8 cellular contexts compared by ENCODE assay signal in genomic region chr1:23664837-23665795, GRCh38. TPM values are rescaled to one million over a fixed set of nuclear protein-coding genes. Genes with fewer than 3 reads are reported as not detected.
DNase-seq lines count a peak whose midpoint lies in the region; ATAC-seq, FAIRE-seq and TF ChIP-seq lines count a peak whose summit lies in the region.

No MANE protein-coding gene starts in this region.

- TF ChIP-seq EP300 in esophagus muscularis mucosa (IDR thresholded peaks at IDR 0.05): no peak

- no peak overlapping the region for H3K4me3 ChIP-seq in bronchial epithelial cell (ENCODE audit: low read depth, low read length)
- H3K4me3 ChIP-seq in smooth muscle cell: no peak overlapping the region
- no peak overlapping the region for H3K4me3 ChIP-seq in coronary artery
- H3K4me3 ChIP-seq in esophagus muscularis mucosa: no peak overlapping the region

- TF ChIP-seq CTCF in bronchial epithelial cell (IDR thresholded peaks at IDR 0.05; ENCODE audit: insufficient read depth, low read length, severe bottlenecking): peak; percentile 49
- peak; percentile 39 for TF ChIP-seq CTCF in smooth muscle cell (IDR thresholded peaks at IDR 0.05; ENCODE audit: borderline replicate concordance, insufficient read depth, poor library complexity, severe bottlenecking)
- no peak for TF ChIP-seq CTCF in coronary artery (IDR thresholded peaks at IDR 0.05)
- TF ChIP-seq CTCF in esophagus muscularis mucosa (IDR thresholded peaks at IDR 0.05): no peak

- no peak for ATAC-seq in GM18909 (IDR thresholded peaks at IDR 0.05; ENCODE audit: poor library complexity, unreplicated experiment)

- no peaks in the 10 kb centered on the region for H3K36me3 ChIP-seq in bronchial epithelial cell (ENCODE audit: control insufficient read depth, insufficient read depth, low read length)
- H3K36me3 ChIP-seq in smooth muscle cell (ENCODE audit: low read depth): no peaks in the 10 kb centered on the region
- H3K36me3 ChIP-seq in esophagus muscularis mucosa: no peaks in the 10 kb centered on the region

- no peaks in the 10 kb centered on the region for H3K79me2 ChIP-seq in smooth muscle cell (ENCODE audit: low read depth)

- no peak overlapping the region for H3K9ac ChIP-seq in smooth muscle cell (ENCODE audit: low read depth)

- WGBS in smooth muscle cell (ENCODE audit: low lambda C conversion rate): 52% methylated on average over 11 of the region's 11 CpGs
- 69% methylated on average over 11 of the region's 11 CpGs for WGBS in esophagus muscularis mucosa

- no peaks in the 10 kb centered on the region for H3K4me1 ChIP-seq in smooth muscle cell (ENCODE audit: low read depth)
- no peaks in the 10 kb centered on the region for H3K4me1 ChIP-seq in esophagus muscularis mucosa

- no peak for FAIRE-seq in bronchial epithelial cell (lab: Jason Lieb, UNC)

- H3K27me3 ChIP-seq in bronchial epithelial cell (ENCODE audit: control insufficient read depth, insufficient read depth, low read length) (no peaks in the 10 kb centered on the region), smooth muscle cell (ENCODE audit: low read depth) (no peaks in the 10 kb centered on the region), esophagus muscularis mucosa (peaks cover 0 to 5% (median 0%) of the 10 kb centered on the region in 4 donors)

- intact Hi-C loops in esophagus muscularis mucosa (cut with DNase I): no loop called here

- no peak overlapping the region for H3K4me2 ChIP-seq in smooth muscle cell

- peak; percentile 24 for DNase-seq in stimulated activated CD4-positive, alpha-beta T cell treated with anti-CD3 and anti-CD28 coated beads, Interleukin-15, amount 100 ng/mL, for 24 hours
- no peak for DNase-seq in stimulated activated CD4-positive, alpha-beta T cell treated with anti-CD3 and anti-CD28 coated beads, Interleukin-1b, Interleukin-23, amount 100 ng/mL, for 48 hours
- DNase-seq in NCI-H2107 treated with DMSO at 0.1 percent for 48 hours (lab: John Stamatoyannopoulos, UW; ENCODE audit: unreplicated experiment) (peak; percentile 57), bronchial epithelial cell (ENCODE audit: low read depth) (peak; percentile 22), smooth muscle cell (lab: John Stamatoyannopoulos, UW; ENCODE audit: unreplicated experiment) (no peak), coronary artery (ENCODE audit: low spot score) (no peak), esophagus muscularis mucosa (ENCODE audit: extremely low spot score) (no peak)

- H3F3A ChIP-seq in smooth muscle cell (ENCODE audit: low read depth): no peaks in the 10 kb centered on the region

- H3K27ac ChIP-seq in smooth muscle cell (ENCODE audit: low read depth) (no peak overlapping the region), coronary artery (no peak overlapping the region), esophagus muscularis mucosa (replicated peaks in 1 of 4) (no peak overlapping the region)

- H3K9me3 ChIP-seq in smooth muscle cell (replicated peaks; ENCODE audit: low read depth) (no peaks in the 10 kb centered on the region), esophagus muscularis mucosa (no peaks in the 10 kb centered on the region)

- no peak for TF ChIP-seq POLR2A in esophagus muscularis mucosa (IDR thresholded peaks at IDR 0.05; ENCODE audit: low read depth)

- no peak overlapping the region for H2AFZ ChIP-seq in smooth muscle cell (ENCODE audit: low read depth)

- no peaks in the 10 kb centered on the region for H4K20me1 ChIP-seq in smooth muscle cell (ENCODE audit: low read depth)

RNA-seq across cellular contexts. Expression of gene RPL11, which starts 26.5 kb away (rescaled TPM):
- total RNA-seq in bronchial epithelial cell: 1,896 and 1,988 TPM in 2 replicates
- 685 and 899 TPM in 2 replicates for total RNA-seq in smooth muscle cell
- 528 and 622 TPM in 2 replicates for polyA plus RNA-seq in smooth muscle cell
- 1,000 to 10,000 TPM in 1 of 4 donors, 100 to 1,000 TPM in 3; 706 to 1,125 (median 899) TPM for total RNA-seq in esophagus muscularis mucosa

Comparison
In these comparisons a context has a peak if more than half of its experiments do, and no peak if none do; other contexts are left out.
1. DNase-seq: peak in stimulated activated CD4-positive, alpha-beta T cell treated with anti-CD3 and anti-CD28 coated beads, Interleukin-15, amount 100 ng/mL, for 24 hours (single experiment), NCI-H2107 treated with DMSO at 0.1 percent for 48 hours (single experiment) and bronchial epithelial cell (single experiment); none in stimulated activated CD4-positive, alpha-beta T cell treated with anti-CD3 and anti-CD28 coated beads, Interleukin-1b, Interleukin-23, amount 100 ng/mL, for 48 hours (single experiment), smooth muscle cell (single experiment), coronary artery (single experiment) and esophagus muscularis mucosa (single experiment).
2. CTCF ChIP-seq: peak in bronchial epithelial cell (single experiment) and smooth muscle cell (single experiment); none in coronary artery (single experiment) and esophagus muscularis mucosa (0 of 3).